ENCODE assay signal across 36 cellular contexts in the genomic region with DNA sequence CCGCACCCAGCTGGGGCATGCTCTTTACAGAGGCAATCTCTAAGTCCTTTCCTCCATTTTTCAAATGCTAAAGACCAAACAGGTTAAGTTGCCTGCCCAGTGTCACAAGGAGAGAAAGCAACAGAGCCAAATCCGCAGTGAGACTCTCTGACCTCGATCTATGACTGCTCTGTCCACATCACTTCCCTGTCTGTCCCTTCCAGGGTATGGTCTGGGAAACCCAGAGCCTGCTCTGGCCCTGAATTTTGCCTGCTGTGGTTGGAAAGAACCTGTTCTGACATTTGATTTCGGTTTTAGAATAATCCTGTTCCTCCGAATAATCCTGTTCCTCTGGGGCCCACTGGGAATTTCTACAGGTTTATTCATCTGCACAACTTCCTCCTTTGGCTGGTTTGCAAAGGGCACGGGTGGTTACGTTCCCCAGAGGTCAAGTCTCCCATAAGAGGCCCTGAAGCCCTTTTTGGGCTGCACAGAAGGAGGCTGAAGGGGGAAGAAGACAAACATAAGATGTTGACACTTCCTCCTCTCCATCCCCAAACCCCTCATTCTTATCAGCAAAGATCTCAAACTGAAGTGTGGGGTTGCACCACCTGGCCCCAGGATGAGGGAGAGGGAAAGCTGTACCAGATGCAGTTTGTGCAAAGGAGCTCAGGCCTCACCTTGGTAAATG. TPM values are rescaled to one million over a fixed set of nuclear protein-coding genes. Genes with fewer than 3 reads are reported as not detected.
DNase-seq lines count a peak whose midpoint lies in the region; ATAC-seq, FAIRE-seq and TF ChIP-seq lines count a peak whose summit lies in the region.
"Had no signal": no experiment of that assay in that cellular context is flagged by ENCODE, and none has a peak within 500 bp of the region (broad histone marks: within the 10 kb centered on the region; RNA-seq: fewer than 3 reads in every experiment).

No MANE protein-coding gene starts in this region.

- no peaks in the 10 kb centered on the region for H3K36me3 ChIP-seq in BLaER1 treated with 17β-estradiol and CSF1 and Interleukin-3, amounts not matched to agents 10 nM and 100 nM
- no peaks in the 10 kb centered on the region for H3K36me3 ChIP-seq in lower lobe of right lung
- H3K36me3 ChIP-seq: adrenal gland, stomach, vagina had no signal

- H3K4me3 ChIP-seq in BLaER1 treated with 17β-estradiol and CSF1 and Interleukin-3, amounts not matched to agents 10 nM and 100 nM: no peak overlapping the region
- no peak overlapping the region for H3K4me3 ChIP-seq in lower lobe of right lung
- H3K4me3 ChIP-seq: adrenal gland, body of pancreas, stomach, vagina had no signal

- no peaks in the 10 kb centered on the region for H4K20me1 ChIP-seq in BLaER1 treated with 17β-estradiol and CSF1 and Interleukin-3, amounts not matched to agents 10 nM and 100 nM

- in situ Hi-C loops in ACHN (cut with HindIII; ENCODE audit: low pct_ligation_motif_present, low pct_unique_long_range_greater_than_20kb, low sequenced_read_pairs): no loop called here

- peaks cover 38% of the 10 kb centered on the region for H3K27me3 Mint-ChIP-seq in osteocyte (ENCODE audit: unreplicated experiment)
- H3K27me3 Mint-ChIP-seq: central memory CD8-positive, alpha-beta T cell; T-helper 17 cell had no signal

- peaks cover 0 to 4% (median 0%) of the 10 kb centered on the region in 11 experiments; a peak in 1 of 22 replicates for H3K9me3 ChIP-seq in BLaER1 treated with 17β-estradiol and CSF1 and Interleukin-3, amounts not matched to agents 10 nM and 100 nM (replicated peaks in 1 of 11)
- H3K9me3 ChIP-seq in lower lobe of right lung: no peaks in the 10 kb centered on the region
- H3K9me3 ChIP-seq: adrenal gland, body of pancreas, stomach, vagina had no signal

- H3K4me3 Mint-ChIP-seq in osteocyte (ENCODE audit: unreplicated experiment): no peak overlapping the region
- H3K4me3 Mint-ChIP-seq: activated naive CD4-positive, alpha-beta T cell treated with anti-CD3 and anti-CD28 coated beads for 36 hours; activated T-cell treated with anti-CD3 and anti-CD28 coated beads, Interleukin-2, amount 50 U/mL, for 72 hours; central memory CD8-positive, alpha-beta T cell; dendritic cell treated with granulocyte-macrophage colony-stimulating factor and Interleukin-4, amounts not matched to agents 40 ng/mL and 50 ng/mL, for 4 days; H9; neural crest cell; T-helper 17 cell had no signal

- peaks cover 0 to 10% (median 0%) of the 10 kb centered on the region in 11 experiments; a peak in 2 of 22 replicates for H3K27me3 ChIP-seq in BLaER1 treated with 17β-estradiol and CSF1 and Interleukin-3, amounts not matched to agents 10 nM and 100 nM
- peaks cover 6% of the 10 kb centered on the region for H3K27me3 ChIP-seq in lower lobe of right lung (ENCODE audit: low read depth)
- H3K27me3 ChIP-seq: adrenal gland, body of pancreas, vagina had no signal

- no peak overlapping the region for H3K27ac Mint-ChIP-seq in osteocyte (ENCODE audit: unreplicated experiment)
- H3K27ac Mint-ChIP-seq: activated naive CD4-positive, alpha-beta T cell treated with anti-CD3 and anti-CD28 coated beads for 36 hours; activated T-cell treated with anti-CD3 and anti-CD28 coated beads, Interleukin-2, amount 50 U/mL, for 72 hours; dendritic cell treated with granulocyte-macrophage colony-stimulating factor and Interleukin-4, amounts not matched to agents 40 ng/mL and 50 ng/mL, for 4 days; H9; T-helper 17 cell had no signal

- H3K4me1 Mint-ChIP-seq in osteocyte (ENCODE audit: unreplicated experiment): no peaks in the 10 kb centered on the region
- H3K4me1 Mint-ChIP-seq: central memory CD8-positive, alpha-beta T cell; neural crest cell had no signal

- DNase-seq in GM18507 (ENCODE audit: extremely low spot score, insufficient read length, low read depth): no peak
- DNase-seq in NOMO-1 treated with DMSO at 0.1 percent for 48 hours (lab: John Stamatoyannopoulos, UW; ENCODE audit: unreplicated experiment): peak; percentile 56
- peak; percentile 57 for DNase-seq in lower lobe of right lung
- no peak for DNase-seq in DMS53 (lab: John Stamatoyannopoulos, UW)
- no peak for DNase-seq in ACHN
- DNase-seq in NCI-H1694 (lab: John Stamatoyannopoulos, UW): no peak
- DNase-seq in osteocyte (ENCODE audit: extremely low spot score, unreplicated experiment): no peak
- DNase-seq: activated CD4-positive, alpha-beta T cell treated with anti-CD3 and anti-CD28 coated beads, Interleukin-2, amount 50 U/mL, for 48 hours; activated naive CD4-positive, alpha-beta T cell treated with anti-CD3 and anti-CD28 coated beads for 36 hours; activated T-cell treated with anti-CD3 and anti-CD28 coated beads, Interleukin-2, amount 50 U/mL, for 72 hours; adrenal gland; body of pancreas; C1 segment of cervical spinal cord; COR-L47; erythroblast; GDM1; glutamatergic neuron; H9; NCI-H146; NCI-H2171 treated with DMSO at 0.1 percent for 48 hours; NCI-H510A; OCI-M1; stimulated activated CD8-positive, alpha-beta memory T cell treated with anti-CD3 and anti-CD28 coated beads, Interleukin-4, amount 100 ng/mL, for 48 hours; stomach; T-helper 17 cell had no signal

- H3K9me3 Mint-ChIP-seq in osteocyte (ENCODE audit: unreplicated experiment): no peaks in the 10 kb centered on the region
- H3K9me3 Mint-ChIP-seq: activated naive CD4-positive, alpha-beta T cell treated with anti-CD3 and anti-CD28 coated beads for 36 hours; activated T-cell treated with anti-CD3 and anti-CD28 coated beads, Interleukin-2, amount 50 U/mL, for 72 hours; central memory CD8-positive, alpha-beta T cell; dendritic cell treated with granulocyte-macrophage colony-stimulating factor and Interleukin-4, amounts not matched to agents 40 ng/mL and 50 ng/mL, for 4 days; H9; neural crest cell had no signal

- peak overlapping the region; percentile 47 to 85 (median 68) for H3K4me2 ChIP-seq in BLaER1 treated with 17β-estradiol and CSF1 and Interleukin-3, amounts not matched to agents 10 nM and 100 nM
- H3K4me2 ChIP-seq: KMS-11 had no signal

- peak; percentile 91 to 92 for ATAC-seq in lower lobe of right lung
- ATAC-seq: activated CD4-positive, CD25-positive, alpha-beta regulatory T cell treated with anti-CD3 and anti-CD28 coated beads, Interleukin-2, amount 50 U/mL, for 24 hours; activated T-cell treated with anti-CD3 and anti-CD28 coated beads, Interleukin-2, amount 50 U/mL, for 72 hours; body of pancreas; sciatic nerve; T-helper 17 cell had no signal

- no peaks in the 10 kb centered on the region for H3K36me3 Mint-ChIP-seq in osteocyte (ENCODE audit: unreplicated experiment)

- H3K27ac ChIP-seq in BLaER1 treated with 17β-estradiol and CSF1 and Interleukin-3, amounts not matched to agents 10 nM and 100 nM: peak overlapping the region in 4 of 11 experiments; percentile 46 to 70 (median 54); a peak in 5 of 22 replicates
- peak overlapping the region; percentile 56 for H3K27ac ChIP-seq in lower lobe of right lung
- H3K27ac ChIP-seq: adrenal gland, KMS-11, RWPE1, stomach, vagina had no signal

- peak; percentile 58 for FAIRE-seq in GM18507 (lab: Jason Lieb, UNC)
- FAIRE-seq: GM19239 had no signal

- H3K4me1 ChIP-seq in BLaER1 treated with 17β-estradiol and CSF1 and Interleukin-3, amounts not matched to agents 10 nM and 100 nM: peaks cover 26 to 58% (median 43%) of the 10 kb centered on the region in 10 experiments
- peaks cover 12% of the 10 kb centered on the region for H3K4me1 ChIP-seq in lower lobe of right lung
- H3K4me1 ChIP-seq: adrenal gland, body of pancreas, vagina had no signal

- H3K9ac ChIP-seq in BLaER1 treated with 17β-estradiol and CSF1 and Interleukin-3, amounts not matched to agents 10 nM and 100 nM: peak overlapping the region in 3 of 11 experiments; percentile 11 to 59 (median 43); a peak in 3 of 22 replicates
- H3K9ac ChIP-seq: KMS-11 had no signal

- intact Hi-C loops in lower lobe of right lung (cut with DNase I): no loop called here

- TF ChIP-seq CTCF in lower lobe of right lung (IDR thresholded peaks at IDR 0.05) (no peak), osteocyte (IDR thresholded peaks at IDR 0.05) (no peak)

RNA-seq across cellular contexts. Expression of a gene that starts 10.7 kb away (rescaled TPM):
- 285 TPM for total RNA-seq in lower lobe of right lung
- 2.3 and 2.9 TPM in 2 replicates for total RNA-seq in osteocyte
- total RNA-seq: mesenteric fat pad had no signal

RNA-seq across cellular contexts. Expression of a gene that starts 52.6 kb away (rescaled TPM):
- total RNA-seq in lower lobe of right lung (49.9 TPM), osteocyte (37.4 and 37.9 TPM in 2 replicates)

Comparison
In these comparisons a context has a peak if more than half of its experiments do, and no peak if none do; other contexts are left out.
1. DNase-seq: peak in NOMO-1 treated with DMSO at 0.1 percent for 48 hours (single experiment) and lower lobe of right lung (single experiment); none in GM18507 (single experiment), DMS53 (single experiment), ACHN (single experiment), NCI-H1694 (single experiment) and osteocyte (single experiment).
2. RNA of a gene that starts 10.7 kb away (total RNA-seq): 285 TPM in lower lobe of right lung (single experiment); 2.3 to 2.9 TPM in osteocyte; every median in the first group is over 10 times any median in the second.